ENCODE assay signal across 1 cellular context in the genomic region with DNA sequence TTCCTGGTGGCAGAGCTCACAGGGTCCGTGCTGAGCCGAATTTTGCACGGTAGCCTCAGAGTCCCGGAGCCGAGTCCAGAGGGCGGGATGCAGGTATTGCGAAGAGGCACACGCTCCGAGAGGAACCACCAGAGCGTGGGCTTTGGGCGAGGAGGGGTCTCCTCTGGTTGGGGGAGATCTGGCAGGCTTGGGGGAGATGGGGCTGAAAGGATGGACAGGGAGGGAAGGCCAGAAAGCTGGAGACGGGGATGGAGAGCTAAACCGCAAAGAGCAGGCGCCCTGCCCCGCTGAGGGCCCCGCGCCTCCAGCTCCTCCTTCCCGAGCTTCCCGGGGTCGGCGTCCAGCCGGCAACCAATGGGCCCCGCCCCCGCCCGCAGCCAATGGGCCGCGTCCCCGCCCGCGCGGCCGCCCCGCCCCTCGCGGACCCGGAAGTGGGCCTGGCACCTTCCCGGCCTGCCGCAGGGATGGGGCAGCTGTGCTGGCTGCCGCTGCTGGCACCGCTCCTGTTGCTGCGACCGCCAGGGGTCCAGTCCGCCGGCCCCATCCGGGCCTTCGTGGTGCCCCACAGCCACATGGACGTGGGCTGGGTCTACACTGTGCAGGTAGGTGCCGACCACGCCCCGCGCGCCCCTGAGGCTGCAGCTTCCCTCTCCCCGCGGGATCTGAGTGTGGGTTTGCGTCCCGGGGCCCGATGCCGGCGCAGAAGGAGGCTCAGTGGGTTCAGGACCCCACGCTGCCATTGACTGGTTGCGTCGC.
TF ChIP-seq lines count a peak whose summit lies in the region.

Gene MAN2B2 (plus strand): TSS at position 443 of the 756 bp plus-strand sequence. CDS start 22 bp downstream, at position 465.

TF ChIP-seq in HepG2, 621 proteins besides CTCF, POLR2A, EP300 and RAD21 (continued from another document and continues in another):
- TF ChIP-seq, protein P1, sequence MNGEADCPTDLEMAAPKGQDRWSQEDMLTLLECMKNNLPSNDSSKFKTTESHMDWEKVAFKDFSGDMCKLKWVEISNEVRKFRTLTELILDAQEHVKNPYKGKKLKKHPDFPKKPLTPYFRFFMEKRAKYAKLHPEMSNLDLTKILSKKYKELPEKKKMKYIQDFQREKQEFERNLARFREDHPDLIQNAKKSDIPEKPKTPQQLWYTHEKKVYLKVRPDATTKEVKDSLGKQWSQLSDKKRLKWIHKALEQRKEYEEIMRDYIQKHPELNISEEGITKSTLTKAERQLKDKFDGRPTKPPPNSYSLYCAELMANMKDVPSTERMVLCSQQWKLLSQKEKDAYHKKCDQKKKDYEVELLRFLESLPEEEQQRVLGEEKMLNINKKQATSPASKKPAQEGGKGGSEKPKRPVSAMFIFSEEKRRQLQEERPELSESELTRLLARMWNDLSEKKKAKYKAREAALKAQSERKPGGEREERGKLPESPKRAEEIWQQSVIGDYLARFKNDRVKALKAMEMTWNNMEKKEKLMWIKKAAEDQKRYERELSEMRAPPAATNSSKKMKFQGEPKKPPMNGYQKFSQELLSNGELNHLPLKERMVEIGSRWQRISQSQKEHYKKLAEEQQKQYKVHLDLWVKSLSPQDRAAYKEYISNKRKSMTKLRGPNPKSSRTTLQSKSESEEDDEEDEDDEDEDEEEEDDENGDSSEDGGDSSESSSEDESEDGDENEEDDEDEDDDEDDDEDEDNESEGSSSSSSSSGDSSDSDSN (CRISPR knock-in tag; IDR thresholded peaks at IDR 0.05): peak; percentile 41; the same call in 1 of the 2 replicates
- TF ChIP-seq ZNF382 (CRISPR knock-in tag; IDR thresholded peaks at IDR 0.05; ENCODE audit: borderline replicate concordance) (no peak), IKZF5 (CRISPR knock-in tag; IDR thresholded peaks at IDR 0.05) (no peak), TCF7 (IDR thresholded peaks at IDR 0.05; ENCODE audit: low read depth) (no peak), RCOR2 (CRISPR knock-in tag; IDR thresholded peaks at IDR 0.05) (no peak), ZNF589 (CRISPR knock-in tag; conservative IDR thresholded peaks at IDR 0.05) (peak; percentile 44; the same call in 1 of the 2 replicates), U2AF1 (optimal IDR thresholded peaks at IDR 0.05; ENCODE audit: low read depth, low read length) (no peak), MZF1 (CRISPR knock-in tag; IDR thresholded peaks at IDR 0.05; ENCODE audit: borderline replicate concordance) (no peak), ZNF101 (CRISPR knock-in tag; IDR thresholded peaks at IDR 0.05; ENCODE audit: borderline replicate concordance, low read depth) (no peak), RNF2 (conservative IDR thresholded peaks at IDR 0.05; ENCODE audit: low read depth) (no peak), JUN (CRISPR knock-in tag; IDR thresholded peaks at IDR 0.05) (no peak; the same call in 1 of the 2 replicates), MYC (CRISPR knock-in tag; IDR thresholded peaks at IDR 0.05; ENCODE audit: borderline replicate concordance) (no peak), MYPOP (CRISPR knock-in tag; IDR thresholded peaks at IDR 0.05) (no peak), ZNF30 (CRISPR knock-in tag; IDR thresholded peaks at IDR 0.05) (no peak), REXO4 (CRISPR knock-in tag; IDR thresholded peaks at IDR 0.05; ENCODE audit: borderline replicate concordance) (no peak), ZNF770 (CRISPR knock-in tag; IDR thresholded peaks at IDR 0.05) (peak; percentile 57; the same call in 1 of the 2 replicates), ZMYM2 (CRISPR knock-in tag; IDR thresholded peaks at IDR 0.05) (no peak), CAMTA2 (CRISPR knock-in tag; IDR thresholded peaks at IDR 0.05; ENCODE audit: borderline replicate concordance) (no peak), CREB3 (CRISPR knock-in tag; IDR thresholded peaks at IDR 0.05) (no peak), ZNF354B (CRISPR knock-in tag; IDR thresholded peaks at IDR 0.05) (no peak), JUND (CRISPR knock-in tag; IDR thresholded peaks at IDR 0.05) (no peak), ZNF615 (CRISPR knock-in tag; IDR thresholded peaks at IDR 0.05; ENCODE audit: borderline replicate concordance) (no peak), NFE2L2 (IDR thresholded peaks at IDR 0.05; ENCODE audit: low read length) (no peak), TBL1XR1 (IDR thresholded peaks at IDR 0.05; ENCODE audit: borderline replicate concordance, low read length, partially characterized antibody) (no peak), ZNF768 (CRISPR knock-in tag; IDR thresholded peaks at IDR 0.05) (peak; percentile 72; the same call in 1 of the 2 replicates), TEAD2 (CRISPR knock-in tag; IDR thresholded peaks at IDR 0.05) (no peak), HDAC6 (IDR thresholded peaks at IDR 0.05; ENCODE audit: low read depth, low read length) (no peak), XBP1 (CRISPR knock-in tag; IDR thresholded peaks at IDR 0.05) (no peak), ZNF24 (IDR thresholded peaks at IDR 0.05) (no peak), ZFP36 (IDR thresholded peaks at IDR 0.05; ENCODE audit: borderline replicate concordance, low read depth, low read length, partially characterized antibody) (no peak), GATAD1 (CRISPR knock-in tag; IDR thresholded peaks at IDR 0.05) (no peak), PRPF4 (IDR thresholded peaks at IDR 0.05; ENCODE audit: low read depth, low read length, poor library complexity, severe bottlenecking) (no peak), ZNF296 (CRISPR knock-in tag; conservative IDR thresholded peaks at IDR 0.05) (no peak), SALL1 (CRISPR knock-in tag; IDR thresholded peaks at IDR 0.05) (peak; percentile 39), ZNF704 (CRISPR knock-in tag; IDR thresholded peaks at IDR 0.05; ENCODE audit: borderline replicate concordance) (no peak), ZNF709 (CRISPR knock-in tag; IDR thresholded peaks at IDR 0.05) (no peak), ZNF780A (CRISPR knock-in tag; IDR thresholded peaks at IDR 0.05) (no peak), TSC22D2 (CRISPR knock-in tag; IDR thresholded peaks at IDR 0.05; ENCODE audit: borderline replicate concordance) (no peak), NRL (CRISPR knock-in tag; IDR thresholded peaks at IDR 0.05; ENCODE audit: borderline replicate concordance) (no peak), TBP (CRISPR knock-in tag; IDR thresholded peaks at IDR 0.05) (no peak; the same call in 1 of the 2 replicates), MLX (CRISPR knock-in tag; IDR thresholded peaks at IDR 0.05) (no peak), TOPORS (CRISPR knock-in tag; IDR thresholded peaks at IDR 0.05) (no peak), KAT2B (IDR thresholded peaks at IDR 0.05; ENCODE audit: borderline replicate concordance, low read depth, low read length) (no peak), TAF1 (CRISPR knock-in tag; IDR thresholded peaks at IDR 0.05) (peak; percentile 75), MAFK (conservative IDR thresholded peaks at IDR 0.05 in 1 of 2, IDR thresholded peaks at IDR 0.05 in 1 of 2; ENCODE audit: low read length in 2 of 2) (no peak), ZMAT5 (CRISPR knock-in tag; IDR thresholded peaks at IDR 0.05; ENCODE audit: borderline replicate concordance, low read depth) (no peak), YY1 (IDR thresholded peaks at IDR 0.05; ENCODE audit: insufficient read depth, insufficient replicate concordance, low read depth, low read length) (peak; percentile 21), KDM4B (CRISPR knock-in tag; IDR thresholded peaks at IDR 0.05) (no peak), SOX13 (IDR thresholded peaks at IDR 0.05) (no peak), SOX13 (CRISPR knock-in tag; conservative IDR thresholded peaks at IDR 0.05 in 1 of 2, IDR thresholded peaks at IDR 0.05 in 1 of 2) (no peak), DPF2 (CRISPR knock-in tag; IDR thresholded peaks at IDR 0.05; ENCODE audit: borderline replicate concordance, low read depth) (no peak), ZNF75D (CRISPR knock-in tag; IDR thresholded peaks at IDR 0.05; ENCODE audit: borderline replicate concordance) (no peak)
- TF ChIP-seq, protein P2, sequence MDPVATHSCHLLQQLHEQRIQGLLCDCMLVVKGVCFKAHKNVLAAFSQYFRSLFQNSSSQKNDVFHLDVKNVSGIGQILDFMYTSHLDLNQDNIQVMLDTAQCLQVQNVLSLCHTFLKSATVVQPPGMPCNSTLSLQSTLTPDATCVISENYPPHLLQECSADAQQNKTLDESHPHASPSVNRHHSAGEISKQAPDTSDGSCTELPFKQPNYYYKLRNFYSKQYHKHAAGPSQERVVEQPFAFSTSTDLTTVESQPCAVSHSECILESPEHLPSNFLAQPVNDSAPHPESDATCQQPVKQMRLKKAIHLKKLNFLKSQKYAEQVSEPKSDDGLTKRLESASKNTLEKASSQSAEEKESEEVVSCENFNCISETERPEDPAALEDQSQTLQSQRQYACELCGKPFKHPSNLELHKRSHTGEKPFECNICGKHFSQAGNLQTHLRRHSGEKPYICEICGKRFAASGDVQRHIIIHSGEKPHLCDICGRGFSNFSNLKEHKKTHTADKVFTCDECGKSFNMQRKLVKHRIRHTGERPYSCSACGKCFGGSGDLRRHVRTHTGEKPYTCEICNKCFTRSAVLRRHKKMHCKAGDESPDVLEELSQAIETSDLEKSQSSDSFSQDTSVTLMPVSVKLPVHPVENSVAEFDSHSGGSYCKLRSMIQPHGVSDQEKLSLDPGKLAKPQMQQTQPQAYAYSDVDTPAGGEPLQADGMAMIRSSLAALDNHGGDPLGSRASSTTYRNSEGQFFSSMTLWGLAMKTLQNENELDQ (CRISPR knock-in tag; IDR thresholded peaks at IDR 0.05; ENCODE audit: borderline replicate concordance): no peak
- TF ChIP-seq, protein P3, sequence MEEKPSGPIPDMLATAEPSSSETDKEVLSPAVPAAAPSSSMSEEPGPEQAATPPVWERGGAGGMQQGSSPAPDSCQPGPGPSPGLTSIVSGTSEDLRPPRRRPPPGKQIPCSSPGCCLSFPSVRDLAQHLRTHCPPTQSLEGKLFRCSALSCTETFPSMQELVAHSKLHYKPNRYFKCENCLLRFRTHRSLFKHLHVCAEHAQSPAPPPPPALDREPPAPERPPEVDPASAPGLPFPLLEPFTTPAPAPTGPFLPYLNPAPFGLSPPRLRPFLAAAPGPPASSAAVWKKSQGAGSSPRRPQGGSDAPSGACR (CRISPR knock-in tag; IDR thresholded peaks at IDR 0.05): no peak
